Comparison of ENCODE assay signal across 16 cellular contexts in the genomic region with DNA sequence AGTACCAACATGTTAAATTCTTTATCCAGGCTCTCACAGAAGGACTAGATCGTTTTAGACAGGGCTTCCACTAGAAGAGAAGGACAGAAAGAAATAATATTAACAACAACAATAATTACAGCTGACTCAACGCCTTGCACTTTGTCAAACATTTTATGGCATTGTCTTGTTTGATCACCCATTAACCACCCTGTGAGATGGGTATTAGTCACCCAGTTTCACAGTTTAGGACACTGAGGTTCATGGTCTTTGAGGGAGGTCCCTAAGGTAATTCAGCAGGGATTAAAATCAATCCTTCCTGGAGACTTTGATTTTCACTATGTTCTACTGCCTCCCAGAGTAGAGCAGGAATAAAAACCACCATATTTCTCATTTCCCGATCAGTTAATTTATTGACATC. TPM values are rescaled to one million over a fixed set of nuclear protein-coding genes. Genes with fewer than 3 reads are reported as not detected.
DNase-seq lines count a peak whose midpoint lies in the region; ATAC-seq and TF ChIP-seq lines count a peak whose summit lies in the region.
"Had no signal": no experiment of that assay in that cellular context is flagged by ENCODE, and none has a peak within 500 bp of the region (broad histone marks: within the 10 kb centered on the region; RNA-seq: fewer than 3 reads in every experiment).

No MANE protein-coding gene starts in this region.

- no peak overlapping the region for H3K27ac Mint-ChIP-seq in activated naive CD4-positive, alpha-beta T cell treated with anti-CD3 and anti-CD28 coated beads, Interleukin-2, amount 10 ng/mL, durations not matched to agents 7 days and 5 days
- H3K27ac Mint-ChIP-seq: CD4-positive, CD25-positive, alpha-beta regulatory T cell; mesothelial cell of epicardium had no signal

- H3K4me3 Mint-ChIP-seq in activated naive CD4-positive, alpha-beta T cell treated with anti-CD3 and anti-CD28 coated beads, Interleukin-2, amount 10 ng/mL, durations not matched to agents 7 days and 5 days: no peak overlapping the region
- H3K4me3 Mint-ChIP-seq: CD4-positive, CD25-positive, alpha-beta regulatory T cell; mesothelial cell of epicardium had no signal

- no peaks in the 10 kb centered on the region for H3K4me1 ChIP-seq in suprapubic skin

- no peak for ATAC-seq in HG03439 (IDR thresholded peaks at IDR 0.05; ENCODE audit: unreplicated experiment)
- ATAC-seq: K562 had no signal

- TF ChIP-seq EP300 in suprapubic skin (IDR thresholded peaks at IDR 0.05): no peak

- CTCF ChIA-PET in activated naive CD4-positive, alpha-beta T cell treated with anti-CD3 and anti-CD28 coated beads, Interleukin-2, amount 10 ng/mL, durations not matched to agents 7 days and 5 days (lab: Charles Lee): no interaction called here

- DNase-seq in GM03348 (ENCODE audit: low spot score): peak; percentile 22
- peak; percentile 30 for DNase-seq in MG63
- DNase-seq in dermis blood vessel endothelial cell: peak; percentile 13
- peak; percentile 96 for DNase-seq in kidney tubule cell (ENCODE audit: low spot score)
- DNase-seq in activated naive CD4-positive, alpha-beta T cell treated with anti-CD3 and anti-CD28 coated beads, Interleukin-2, amount 10 ng/mL, durations not matched to agents 7 days and 5 days: no peak
- no peak for DNase-seq in suprapubic skin (ENCODE audit: low spot score in 2 of 2)
- DNase-seq in NCI-H2107 (lab: John Stamatoyannopoulos, UW): no peak
- DNase-seq: activated naive CD4-positive, alpha-beta T cell treated with Interleukin-2 at 50 U/mL for 16 hours; CD4-positive, CD25-positive, alpha-beta regulatory T cell; hypothalamus; NCI-H2029; SK-N-SH had no signal

- H3K9me3 ChIP-seq in MG63 (no peaks in the 10 kb centered on the region; the same call in none of the 2 replicates), suprapubic skin (no peaks in the 10 kb centered on the region)
- H3K9me3 ChIP-seq: neutrophil, SK-N-SH had no signal

- TF ChIP-seq CTCF in suprapubic skin (IDR thresholded peaks at IDR 0.05): no peak

- no peak overlapping the region for H3K27ac ChIP-seq in suprapubic skin
- H3K27ac ChIP-seq: neutrophil had no signal

- 46% methylated on average over 3 of the region's 3 CpGs for WGBS in suprapubic skin

- H3K27me3 Mint-ChIP-seq in activated naive CD4-positive, alpha-beta T cell treated with anti-CD3 and anti-CD28 coated beads, Interleukin-2, amount 10 ng/mL, durations not matched to agents 7 days and 5 days: no peaks in the 10 kb centered on the region
- H3K27me3 Mint-ChIP-seq: CD4-positive, CD25-positive, alpha-beta regulatory T cell had no signal

- peaks cover 21% of the 10 kb centered on the region for H3K9me3 Mint-ChIP-seq in activated naive CD4-positive, alpha-beta T cell treated with anti-CD3 and anti-CD28 coated beads, Interleukin-2, amount 10 ng/mL, durations not matched to agents 7 days and 5 days

- no peaks in the 10 kb centered on the region for H3K36me3 Mint-ChIP-seq in activated naive CD4-positive, alpha-beta T cell treated with anti-CD3 and anti-CD28 coated beads, Interleukin-2, amount 10 ng/mL, durations not matched to agents 7 days and 5 days
- H3K36me3 Mint-ChIP-seq: CD4-positive, CD25-positive, alpha-beta regulatory T cell; mesothelial cell of epicardium had no signal

- no peak for TF ChIP-seq POLR2A in suprapubic skin (IDR thresholded peaks at IDR 0.05)

- H3K4me1 Mint-ChIP-seq in activated naive CD4-positive, alpha-beta T cell treated with anti-CD3 and anti-CD28 coated beads, Interleukin-2, amount 10 ng/mL, durations not matched to agents 7 days and 5 days: no peaks in the 10 kb centered on the region
- H3K4me1 Mint-ChIP-seq: CD4-positive, CD25-positive, alpha-beta regulatory T cell; mesothelial cell of epicardium had no signal

- H3K4me3 ChIP-seq in MG63 (no peak overlapping the region), suprapubic skin (no peak overlapping the region)
- H3K4me3 ChIP-seq: K562 had no signal

- H3K36me3 ChIP-seq in MG63 (no peaks in the 10 kb centered on the region), suprapubic skin (no peaks in the 10 kb centered on the region)
- H3K36me3 ChIP-seq: neutrophil had no signal

- H3K27me3 ChIP-seq in MG63: no peaks in the 10 kb centered on the region
- no peaks in the 10 kb centered on the region for H3K27me3 ChIP-seq in suprapubic skin
- H3K27me3 ChIP-seq: neutrophil had no signal

RNA-seq across cellular contexts. Expression of gene BNC2, which starts 51.4 kb away (rescaled TPM):
- total RNA-seq in MG63 (2014; rRNA removed; shearing (Covaris generic); ENCODE audit: low replicate concordance): 38.8 and 49.5 TPM in 2 replicates
- 8.6 and 12.1 TPM in 2 replicates for total RNA-seq in dermis blood vessel endothelial cell
- 10 to 100 TPM in 2 of 4 donors, 1 to 10 TPM in 2; 6.5 to 12.3 (median 8.9) TPM for total RNA-seq in suprapubic skin
- total RNA-seq: CD4-positive, CD25-positive, alpha-beta regulatory T cell; K562 had no signal

Comparison
In these comparisons a context has a peak if more than half of its experiments do, and no peak if none do; other contexts are left out.
1. DNase-seq: peak in GM03348 (single experiment), MG63 (single experiment), dermis blood vessel endothelial cell (single experiment) and kidney tubule cell (single experiment); none in activated naive CD4-positive, alpha-beta T cell treated with anti-CD3 and anti-CD28 coated beads, Interleukin-2, amount 10 ng/mL, durations not matched to agents 7 days and 5 days (single experiment), suprapubic skin (0 of 2) and NCI-H2107 (single experiment).